In the genomic region with DNA sequence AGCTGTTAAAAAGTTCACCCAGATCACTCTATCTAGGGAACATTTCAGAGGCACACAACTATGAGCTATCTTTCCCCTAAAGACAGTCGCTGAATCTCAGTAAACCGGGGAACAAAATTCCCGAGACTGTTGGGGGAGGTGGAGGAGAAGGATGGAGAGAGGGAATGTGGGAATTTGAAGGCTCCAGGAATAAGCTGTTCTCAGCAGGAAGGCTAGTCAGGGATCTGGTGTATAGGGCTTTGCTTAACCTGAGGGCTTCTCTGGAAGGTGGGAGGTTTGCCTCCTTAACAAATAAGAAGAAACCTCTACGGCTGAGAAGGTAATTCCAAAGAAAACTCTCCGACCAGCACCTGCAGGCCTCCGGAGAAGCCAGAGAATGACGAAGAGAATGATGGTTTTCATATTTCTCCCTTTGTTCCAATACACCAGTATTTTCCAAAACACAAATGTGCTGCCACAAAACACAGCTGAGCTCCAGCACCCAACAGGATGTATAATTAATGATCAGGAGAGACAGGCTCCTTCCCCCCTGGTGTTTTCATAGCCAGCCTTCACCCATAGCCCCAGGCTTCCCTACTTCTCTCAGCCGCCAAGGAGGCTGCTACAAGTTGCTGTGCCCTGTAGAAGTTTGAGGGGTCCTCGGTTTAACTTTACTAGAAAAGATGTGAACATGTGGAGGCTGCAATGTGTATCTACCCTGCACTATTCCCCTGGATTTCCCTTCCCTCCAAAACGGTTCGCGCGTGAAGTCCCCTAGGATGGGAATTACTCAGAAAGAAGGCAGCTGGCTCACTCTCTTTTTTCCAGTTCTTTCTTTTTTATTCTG, we compare ENCODE assay signal across 11 cellular contexts. TPM values are rescaled to one million over a fixed set of nuclear protein-coding genes. Genes with fewer than 3 reads are reported as not detected.
DNase-seq lines count a peak whose midpoint lies in the region; ATAC-seq and TF ChIP-seq lines count a peak whose summit lies in the region.
"Had no signal": no experiment of that assay in that cellular context is flagged by ENCODE, and none has a peak within 500 bp of the region (broad histone marks: within the 10 kb centered on the region; RNA-seq: fewer than 3 reads in every experiment).

No MANE protein-coding gene starts in this region.

- H3F3A ChIP-seq in GM23248 (ENCODE audit: insufficient read depth): peaks cover 11% of the 10 kb centered on the region; the same call in 1 of the 2 replicates

- H3K4me3 ChIP-seq in GM23248 (peak overlapping the region; percentile 93), skeletal muscle satellite cell (ENCODE audit: low read length) (peak overlapping the region; percentile 95)

- H3K9ac ChIP-seq in GM23248 (peak overlapping the region; percentile 66; the same call in 1 of the 2 replicates), skeletal muscle satellite cell (ENCODE audit: low read depth, low read length) (peak overlapping the region; percentile 77)

- no peak for DNase-seq in GM23248
- DNase-seq in glomerular visceral epithelial cell (ENCODE audit: extremely low spot score): peak; percentile 18
- DNase-seq in HT-29 (ENCODE audit: low spot score): no peak
- DNase-seq in DMS79 (lab: John Stamatoyannopoulos, UW): no peak
- DNase-seq in activated CD4-positive, alpha-beta T cell treated with anti-CD3 and anti-CD28 coated beads for 4 hours: no peak
- DNase-seq in activated T-cell treated with anti-CD3 and anti-CD28 coated beads, Interleukin-2, amount 50 U/mL, for 48 hours: no peak
- DNase-seq: activated naive CD8-positive, alpha-beta T cell treated with anti-CD3 and anti-CD28 coated beads for 36 hours; NCI-H524 treated with DMSO at 0.1 percent for 48 hours had no signal

- H4K20me1 ChIP-seq in GM23248 (ENCODE audit: insufficient read depth): no peaks in the 10 kb centered on the region

- H3K36me3 ChIP-seq in GM23248 (ENCODE audit: low read depth) (no peaks in the 10 kb centered on the region), skeletal muscle satellite cell (ENCODE audit: insufficient read depth, low read length) (no peaks in the 10 kb centered on the region)

- peak; percentile 9; the same call in 2 of the 3 replicates for ATAC-seq in SK-N-SH treated with all-trans-retinoic acid at 6 μM for 48 hours

- H3K27me3 ChIP-seq in GM23248 (replicated peaks; ENCODE audit: insufficient read depth) (no peaks in the 10 kb centered on the region), skeletal muscle satellite cell (ENCODE audit: control insufficient read depth, insufficient read depth, low read length) (no peaks in the 10 kb centered on the region)

- in situ Hi-C loops in GM23248 (cut with MboI): loop anchor here (10.0 kb wide), 1 partner anchor 241 kb away; no protein-coding TSS in a partner anchor

- H3K4me1 ChIP-seq in GM23248 (ENCODE audit: insufficient read depth) (peaks cover 3% of the 10 kb centered on the region; the same call in 1 of the 2 replicates), skeletal muscle satellite cell (ENCODE audit: control insufficient read depth, insufficient read depth, low read length) (peaks cover 28% of the 10 kb centered on the region)

- no peak overlapping the region for H3K27ac ChIP-seq in GM23248
- H3K27ac ChIP-seq: skin epidermis had no signal

- H3K9me2 ChIP-seq in GM23248 (ENCODE audit: insufficient read depth): no peaks in the 10 kb centered on the region

- WGBS in GM23248 (ENCODE audit: low coverage in 1 of 2, low lambda C conversion rate in 2 of 2, missing lambda C conversion rate in 2 of 2), 2 experiments: 42% methylated on average over 13 of the region's 13 CpGs

- H3K9me3 ChIP-seq in GM23248 (ENCODE audit: low read depth) (no peaks in the 10 kb centered on the region), skeletal muscle satellite cell (replicated peaks; ENCODE audit: low read length) (no peaks in the 10 kb centered on the region)

- peak overlapping the region; percentile 86 for H2AFZ ChIP-seq in GM23248

- peak overlapping the region; percentile 90 for H3K4me2 ChIP-seq in GM23248 (ENCODE audit: unreplicated experiment)
- H3K4me2 ChIP-seq in skeletal muscle satellite cell (ENCODE audit: low read length): peak overlapping the region; percentile 95

- H3K79me2 ChIP-seq in GM23248 (ENCODE audit: insufficient read depth): peaks cover 16% of the 10 kb centered on the region

TF ChIP-seq in SK-N-SH treated with all-trans-retinoic acid at 6 μM for 48 hours, 23 proteins besides CTCF, POLR2A, EP300 and RAD21 (continues in another document):
- TF ChIP-seq ISL1 (CRISPR knock-in tag; IDR thresholded peaks at IDR 0.05) (no peak), OSR1 (CRISPR knock-in tag; IDR thresholded peaks at IDR 0.05) (no peak), ZFP30 (CRISPR knock-in tag; IDR thresholded peaks at IDR 0.05) (no peak), TCF4 (CRISPR knock-in tag; IDR thresholded peaks at IDR 0.05; ENCODE audit: borderline replicate concordance) (no peak), ZNF8 (CRISPR knock-in tag; IDR thresholded peaks at IDR 0.05) (no peak), PPARA (CRISPR knock-in tag; IDR thresholded peaks at IDR 0.05; ENCODE audit: borderline replicate concordance) (no peak), ZC3H10 (CRISPR knock-in tag; IDR thresholded peaks at IDR 0.05) (no peak), ESRRG (CRISPR knock-in tag; IDR thresholded peaks at IDR 0.05) (no peak), TOX (CRISPR knock-in tag; IDR thresholded peaks at IDR 0.05; ENCODE audit: borderline replicate concordance) (no peak), ZNF70 (CRISPR knock-in tag; IDR thresholded peaks at IDR 0.05) (no peak), ZFP3 (CRISPR knock-in tag; IDR thresholded peaks at IDR 0.05) (no peak), SNAI2 (CRISPR knock-in tag; IDR thresholded peaks at IDR 0.05) (no peak), ZNF565 (CRISPR knock-in tag; conservative IDR thresholded peaks at IDR 0.05; ENCODE audit: low read depth) (no peak), CSDC2 (CRISPR knock-in tag; IDR thresholded peaks at IDR 0.05) (no peak)
- TF ChIP-seq, protein P1, sequence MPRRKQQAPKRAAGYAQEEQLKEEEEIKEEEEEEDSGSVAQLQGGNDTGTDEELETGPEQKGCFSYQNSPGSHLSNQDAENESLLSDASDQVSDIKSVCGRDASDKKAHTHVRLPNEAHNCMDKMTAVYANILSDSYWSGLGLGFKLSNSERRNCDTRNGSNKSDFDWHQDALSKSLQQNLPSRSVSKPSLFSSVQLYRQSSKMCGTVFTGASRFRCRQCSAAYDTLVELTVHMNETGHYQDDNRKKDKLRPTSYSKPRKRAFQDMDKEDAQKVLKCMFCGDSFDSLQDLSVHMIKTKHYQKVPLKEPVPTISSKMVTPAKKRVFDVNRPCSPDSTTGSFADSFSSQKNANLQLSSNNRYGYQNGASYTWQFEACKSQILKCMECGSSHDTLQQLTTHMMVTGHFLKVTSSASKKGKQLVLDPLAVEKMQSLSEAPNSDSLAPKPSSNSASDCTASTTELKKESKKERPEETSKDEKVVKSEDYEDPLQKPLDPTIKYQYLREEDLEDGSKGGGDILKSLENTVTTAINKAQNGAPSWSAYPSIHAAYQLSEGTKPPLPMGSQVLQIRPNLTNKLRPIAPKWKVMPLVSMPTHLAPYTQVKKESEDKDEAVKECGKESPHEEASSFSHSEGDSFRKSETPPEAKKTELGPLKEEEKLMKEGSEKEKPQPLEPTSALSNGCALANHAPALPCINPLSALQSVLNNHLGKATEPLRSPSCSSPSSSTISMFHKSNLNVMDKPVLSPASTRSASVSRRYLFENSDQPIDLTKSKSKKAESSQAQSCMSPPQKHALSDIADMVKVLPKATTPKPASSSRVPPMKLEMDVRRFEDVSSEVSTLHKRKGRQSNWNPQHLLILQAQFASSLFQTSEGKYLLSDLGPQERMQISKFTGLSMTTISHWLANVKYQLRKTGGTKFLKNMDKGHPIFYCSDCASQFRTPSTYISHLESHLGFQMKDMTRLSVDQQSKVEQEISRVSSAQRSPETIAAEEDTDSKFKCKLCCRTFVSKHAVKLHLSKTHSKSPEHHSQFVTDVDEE (CRISPR knock-in tag; IDR thresholded peaks at IDR 0.05): no peak
- TF ChIP-seq, protein P2, sequence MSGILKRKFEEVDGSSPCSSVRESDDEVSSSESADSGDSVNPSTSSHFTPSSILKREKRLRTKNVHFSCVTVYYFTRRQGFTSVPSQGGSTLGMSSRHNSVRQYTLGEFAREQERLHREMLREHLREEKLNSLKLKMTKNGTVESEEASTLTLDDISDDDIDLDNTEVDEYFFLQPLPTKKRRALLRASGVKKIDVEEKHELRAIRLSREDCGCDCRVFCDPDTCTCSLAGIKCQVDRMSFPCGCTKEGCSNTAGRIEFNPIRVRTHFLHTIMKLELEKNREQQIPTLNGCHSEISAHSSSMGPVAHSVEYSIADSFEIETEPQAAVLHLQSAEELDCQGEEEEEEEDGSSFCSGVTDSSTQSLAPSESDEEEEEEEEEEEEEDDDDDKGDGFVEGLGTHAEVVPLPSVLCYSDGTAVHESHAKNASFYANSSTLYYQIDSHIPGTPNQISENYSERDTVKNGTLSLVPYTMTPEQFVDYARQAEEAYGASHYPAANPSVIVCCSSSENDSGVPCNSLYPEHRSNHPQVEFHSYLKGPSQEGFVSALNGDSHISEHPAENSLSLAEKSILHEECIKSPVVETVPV (CRISPR knock-in tag; IDR thresholded peaks at IDR 0.05): no peak
- TF ChIP-seq, protein P3, sequence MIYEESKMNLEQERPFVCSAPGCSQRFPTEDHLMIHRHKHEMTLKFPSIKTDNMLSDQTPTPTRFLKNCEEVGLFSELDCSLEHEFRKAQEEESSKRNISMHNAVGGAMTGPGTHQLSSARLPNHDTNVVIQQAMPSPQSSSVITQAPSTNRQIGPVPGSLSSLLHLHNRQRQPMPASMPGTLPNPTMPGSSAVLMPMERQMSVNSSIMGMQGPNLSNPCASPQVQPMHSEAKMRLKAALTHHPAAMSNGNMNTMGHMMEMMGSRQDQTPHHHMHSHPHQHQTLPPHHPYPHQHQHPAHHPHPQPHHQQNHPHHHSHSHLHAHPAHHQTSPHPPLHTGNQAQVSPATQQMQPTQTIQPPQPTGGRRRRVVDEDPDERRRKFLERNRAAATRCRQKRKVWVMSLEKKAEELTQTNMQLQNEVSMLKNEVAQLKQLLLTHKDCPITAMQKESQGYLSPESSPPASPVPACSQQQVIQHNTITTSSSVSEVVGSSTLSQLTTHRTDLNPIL (CRISPR knock-in tag; IDR thresholded peaks at IDR 0.05; ENCODE audit: low read depth): no peak

RNA-seq across cellular contexts. Expression of a gene that starts 2.0 kb away (rescaled TPM):
- total RNA-seq in GM23248 (2014; rRNA removed; shearing (Covaris generic)): 14.2 and 18.6 TPM in 2 replicates
- polyA plus RNA-seq in GM23248 (2016; fragmentation: Nextera tagmentation; extraction: Ambion mirVana): 24.8 and 25.1 TPM in 2 replicates
- 34.5 and 72.3 TPM in 2 replicates for total RNA-seq in skeletal muscle satellite cell (2012; rRNA removed)
- 0.08 TPM in 1 of 2 replicates, not detected in the other for total RNA-seq in HT-29 (2014; rRNA removed; shearing (Covaris generic))
- total RNA-seq: activated naive CD8-positive, alpha-beta T cell treated with anti-CD3 and anti-CD28 coated beads for 36 hours had no signal

Comparison
In these comparisons a context has a peak if more than half of its experiments do, and no peak if none do; other contexts are left out.
1. RNA of a gene that starts 2.0 kb away (total RNA-seq): 14.2 to 18.6 TPM in GM23248; 0.08 TPM in HT-29; every median in the first group is over 10 times any median in the second.